28 cellular contexts compared by ENCODE assay signal in the genomic region with DNA sequence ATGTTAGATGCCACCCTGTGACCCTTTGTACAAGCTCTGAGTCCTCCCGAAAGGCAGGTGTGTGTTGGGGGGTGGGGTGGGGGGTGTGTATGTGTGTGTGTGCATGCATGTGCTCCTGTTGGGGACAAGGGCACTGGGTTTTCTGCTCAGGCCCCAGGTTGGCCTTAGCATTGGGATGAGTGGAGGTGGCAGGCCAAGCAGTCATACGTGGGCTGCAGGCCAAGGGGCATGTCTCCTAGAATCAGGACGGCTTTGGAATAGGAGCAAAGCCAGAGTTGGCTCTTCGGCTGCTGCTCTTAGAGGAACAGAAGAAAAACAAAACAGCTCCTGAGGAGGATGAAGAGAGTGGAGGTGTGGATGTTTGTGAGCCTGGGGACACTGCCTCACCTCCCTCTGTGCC. TPM values are rescaled to one million over a fixed set of nuclear protein-coding genes. Genes with fewer than 3 reads are reported as not detected.
"Had no signal": no experiment of that assay in that cellular context is flagged by ENCODE, and none has a peak within 500 bp of the region (broad histone marks: within the 10 kb centered on the region; RNA-seq: fewer than 3 reads in every experiment).

No MANE protein-coding gene starts in this region.

- DNase-seq: activated CD4-positive, alpha-beta memory T cell treated with anti-CD3 and anti-CD28 coated beads, Interleukin-2, amount 10 ng/mL, durations not matched to agents 7 days and 5 days; activated CD4-positive, alpha-beta T cell treated with anti-CD3 and anti-CD28 coated beads, Interleukin-2, amount 10 ng/mL, durations not matched to agents 24 days and 14 days; activated gamma-delta T cell treated with Interleukin-2 at 50 U/mL for 16 hours; activated naive CD8-positive, alpha-beta T cell treated with anti-CD3 and anti-CD28 coated beads, Interleukin-2, amount 50 U/mL, for 24 hours; activated T-cell treated with anti-CD3 and anti-CD28 coated beads, Interleukin-2, amount 50 U/mL, for 4 hours; cerebellar nuclear complex; colonic mucosa; effector CD8-positive, alpha-beta T cell; hypothalamus; immature natural killer cell; kidney; lower lobe of right lung; mesenchymal stem cell; naive thymus-derived CD8-positive, alpha-beta T cell; stimulated activated CD4-positive, alpha-beta T cell treated with anti-CD3 and anti-CD28 coated beads, Interleukin-1b, Interleukin-23, amount 100 ng/mL, for 48 hours; stimulated activated CD4-positive, alpha-beta T cell treated with anti-CD3 and anti-CD28 coated beads, Interleukin-4, amount 100 ng/mL, for 4 hours; stimulated activated CD8-positive, alpha-beta memory T cell treated with anti-CD3 and anti-CD28 coated beads, Interleukin-4, amount 100 ng/mL, for 48 hours; stimulated activated naive B cell treated with anti-CD40 and anti-IgM and Interleukin-4, amounts not matched to agents 10 μg/mL and 1 μg/mL and 100 μg/mL, for 72 hours; stomach; T-helper 9 cell; WERI-Rb-1 had no signal

- ATAC-seq: activated CD4-positive, CD25-positive, alpha-beta regulatory T cell treated with anti-CD3 and anti-CD28 coated beads, Interleukin-2, amount 50 U/mL, for 24 hours; activated naive CD8-positive, alpha-beta T cell treated with anti-CD3 and anti-CD28 coated beads, Interleukin-2, amount 50 U/mL, for 24 hours; activated T-cell treated with anti-CD3 and anti-CD28 coated beads, Interleukin-2, amount 50 U/mL, for 4 hours; activated T-helper 17 cell treated with anti-CD3 and anti-CD28 coated beads, Interleukin-2, amount 50 U/mL, for 72 hours; gastroesophageal sphincter; lower lobe of right lung; naive thymus-derived CD8-positive, alpha-beta T cell; stimulated activated naive B cell treated with anti-CD40 and anti-IgM and Interleukin-4, amounts not matched to agents 10 μg/mL and 1 μg/mL and 100 μg/mL, for 72 hours had no signal

- H3K27me3 ChIP-seq: colonic mucosa, gastroesophageal sphincter, suprapubic skin, tibial nerve had no signal

- H3K4me2 ChIP-seq: smooth muscle cell had no signal

- H3K9me3 ChIP-seq: colonic mucosa, gastroesophageal sphincter, lower lobe of right lung, stomach, suprapubic skin, tibial nerve had no signal

- H3K36me3 ChIP-seq: colonic mucosa, gastroesophageal sphincter, lower lobe of right lung, stomach, suprapubic skin, tibial nerve, WERI-Rb-1 had no signal

- H3K27ac ChIP-seq: colonic mucosa, gastroesophageal sphincter, lower lobe of right lung, SK-N-MC, stomach, suprapubic skin, WERI-Rb-1 had no signal

- H3K4me3 ChIP-seq: colonic mucosa, gastroesophageal sphincter, lower lobe of right lung, SK-N-MC, smooth muscle cell, stomach, suprapubic skin, tibial nerve had no signal

- H3K4me1 ChIP-seq: colonic mucosa, lower lobe of right lung had no signal

RNA-seq across cellular contexts. Expression of a gene that starts 26.0 kb away (rescaled TPM):
- total RNA-seq: activated CD4-positive, alpha-beta T cell treated with anti-CD3 and anti-CD28 coated beads, Interleukin-2, amount 10 ng/mL, durations not matched to agents 24 days and 14 days; naive thymus-derived CD8-positive, alpha-beta T cell had no signal
- polyA plus RNA-seq: naive thymus-derived CD8-positive, alpha-beta T cell had no signal
